ENCODE assay signal across 29 cellular contexts in the genomic region with DNA sequence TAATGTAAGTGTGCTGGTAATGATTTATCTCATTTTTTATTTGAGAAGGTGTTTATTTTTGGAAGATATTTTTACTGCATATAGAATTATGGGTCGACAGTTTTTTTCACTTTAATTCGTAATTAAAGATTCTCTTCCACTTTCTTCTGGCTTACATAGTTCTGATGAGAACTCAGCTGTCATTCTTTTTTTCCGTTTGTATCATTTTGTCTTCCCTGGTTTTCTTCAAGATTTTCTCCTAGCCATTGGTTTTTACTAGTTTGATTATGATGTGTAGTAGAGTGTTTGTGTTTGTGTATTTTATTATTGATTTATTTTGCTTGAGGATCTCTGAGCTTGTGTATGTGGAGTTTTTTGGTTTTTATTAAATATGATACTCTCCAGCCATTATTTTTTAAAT.
"Had no signal": no experiment of that assay in that cellular context is flagged by ENCODE, and none has a peak within 500 bp of the region (broad histone marks: within the 10 kb centered on the region; RNA-seq: fewer than 3 reads in every experiment).

No MANE protein-coding gene starts in this region.

- H3K4me1 Mint-ChIP-seq: brain had no signal

- H3K4me3 ChIP-seq: Peyer's patch, SJCRH30 had no signal

- H3K4me3 Mint-ChIP-seq: activated CD8-positive, alpha-beta memory T cell treated with anti-CD3 and anti-CD28 coated beads, Interleukin-2, amount 10 ng/mL, durations not matched to agents 7 days and 5 days; activated naive CD4-positive, alpha-beta T cell treated with anti-CD3 and anti-CD28 coated beads, Interleukin-2, amount 50 U/mL, for 24 hours; activated T-cell treated with anti-CD3 and anti-CD28 coated beads, Interleukin-2, amount 50 U/mL, for 24 hours; activated T-helper 1 cell treated with anti-CD3 and anti-CD28 coated beads, Interleukin-12 subunit alpha, Interleukin-12 subunit beta, Interleukin-2, Interleukin-4 antibody, amounts not matched to agents 30 ng/mL and 10 ng/mL and 1 ng/mL, durations not matched to agents 14 hours and 24 hours and 36 hours; brain; central memory CD8-positive, alpha-beta T cell had no signal

- H3K27ac Mint-ChIP-seq: activated CD8-positive, alpha-beta memory T cell treated with anti-CD3 and anti-CD28 coated beads, Interleukin-2, amount 10 ng/mL, durations not matched to agents 7 days and 5 days; activated naive CD4-positive, alpha-beta T cell treated with anti-CD3 and anti-CD28 coated beads, Interleukin-2, amount 50 U/mL, for 24 hours; activated T-cell treated with anti-CD3 and anti-CD28 coated beads, Interleukin-2, amount 50 U/mL, for 24 hours; activated T-helper 1 cell treated with anti-CD3 and anti-CD28 coated beads, Interleukin-12 subunit alpha, Interleukin-12 subunit beta, Interleukin-2, Interleukin-4 antibody, amounts not matched to agents 30 ng/mL and 10 ng/mL and 1 ng/mL, durations not matched to agents 14 hours and 24 hours and 36 hours; brain had no signal

- FAIRE-seq: astrocyte had no signal

- H3K27me3 ChIP-seq: Peyer's patch, SJCRH30 had no signal

- H3K27ac ChIP-seq: KMS-11, Peyer's patch, RWPE1, SJCRH30 had no signal

- H3K4me2 ChIP-seq: KMS-11, SK-N-SH had no signal

- H3K27me3 Mint-ChIP-seq: activated CD8-positive, alpha-beta memory T cell treated with anti-CD3 and anti-CD28 coated beads, Interleukin-2, amount 10 ng/mL, durations not matched to agents 7 days and 5 days; activated naive CD4-positive, alpha-beta T cell treated with anti-CD3 and anti-CD28 coated beads, Interleukin-2, amount 50 U/mL, for 24 hours; activated T-cell treated with anti-CD3 and anti-CD28 coated beads, Interleukin-2, amount 50 U/mL, for 24 hours; central memory CD8-positive, alpha-beta T cell had no signal

- DNase-seq: activated CD4-positive, alpha-beta T cell treated with anti-CD3 and anti-CD28 coated beads for 48 hours; activated CD4-positive, alpha-beta T cell treated with anti-CD3 and anti-CD28 coated beads, Interleukin-2, amount 50 U/mL, for 4 hours; activated CD4-positive, CD25-positive, alpha-beta regulatory T cell treated with anti-CD3 and anti-CD28 coated beads, Interleukin-2, amount 50 U/mL, for 72 hours; activated CD8-positive, alpha-beta memory T cell treated with anti-CD3 and anti-CD28 coated beads, Interleukin-2, amount 10 ng/mL, durations not matched to agents 7 days and 5 days; activated effector memory CD4-positive, alpha-beta T cell treated with Interleukin-2 at 50 U/mL for 16 hours; activated naive CD4-positive, alpha-beta T cell; activated T-cell treated with anti-CD3 and anti-CD28 coated beads, Interleukin-2, amount 50 U/mL, for 24 hours; amygdala; NCI-H1105 treated with DMSO at 0.1 percent for 48 hours; NCI-H1436 treated with DMSO at 0.1 percent for 48 hours; NCI-H187; NCI-H2081; NCI-H2171; NCI-H2227 treated with DMSO at 0.1 percent for 48 hours; NCI-H446 treated with DMSO at 0.1 percent for 48 hours; NCI-H526 treated with DMSO at 0.1 percent for 48 hours; NCI-H82; Peyer's patch; Right ventricle myocardium superior; SK-N-SH; T-helper 1 cell had no signal

- ATAC-seq: activated CD8-positive, alpha-beta memory T cell treated with anti-CD3 and anti-CD28 coated beads, Interleukin-2, amount 10 ng/mL, durations not matched to agents 7 days and 5 days had no signal

- H3K9ac ChIP-seq: KMS-11, SK-N-SH had no signal

- H3K4me1 ChIP-seq: Peyer's patch, SJCRH30 had no signal
